ENCODE assay signal across 23 cellular contexts in the genomic region with DNA sequence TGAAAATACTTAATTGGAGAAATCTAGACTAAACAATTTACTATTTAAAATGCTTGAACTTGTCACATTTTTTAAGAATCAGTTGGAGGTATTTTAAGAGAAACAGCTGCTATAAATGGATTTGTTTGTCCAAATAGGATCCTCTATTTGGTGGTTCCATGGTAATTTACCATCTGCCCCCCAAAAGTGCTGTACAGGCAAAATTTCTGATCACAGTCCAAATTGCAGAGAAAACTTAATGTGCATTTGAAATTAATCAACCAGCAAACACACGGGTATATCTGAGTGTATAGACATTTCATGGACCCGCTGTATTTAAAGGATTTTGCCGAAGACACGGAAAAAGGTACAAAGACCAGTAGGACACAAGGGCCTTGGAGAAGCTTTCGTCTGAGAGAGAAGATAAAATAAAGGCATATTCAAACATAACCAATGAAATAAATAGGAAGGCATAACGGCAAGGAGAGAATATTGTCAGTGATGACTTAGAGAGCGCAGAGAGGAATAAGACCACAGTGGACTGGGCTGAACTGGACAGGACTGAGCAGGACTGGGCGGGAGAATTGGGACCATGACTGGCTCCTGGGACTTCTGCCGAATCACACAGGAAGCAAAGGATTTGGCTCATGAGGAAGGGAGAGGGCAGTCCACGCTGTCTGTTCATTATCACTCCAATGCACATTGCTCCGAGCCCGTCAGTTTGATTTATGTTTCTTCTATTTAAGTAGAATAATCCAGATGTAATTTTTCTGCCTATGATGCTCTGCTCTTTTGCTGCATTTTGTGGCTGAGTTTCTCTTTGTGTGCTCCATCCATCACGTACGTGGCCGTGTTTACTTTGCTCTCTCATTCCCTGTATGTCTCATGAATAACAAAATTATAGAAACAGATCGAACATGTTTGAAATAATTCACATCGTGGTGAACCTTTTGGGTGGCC.
"Had no signal": no experiment of that assay in that cellular context is flagged by ENCODE, and none has a peak within 500 bp of the region (broad histone marks: within the 10 kb centered on the region; RNA-seq: fewer than 3 reads in every experiment).

No MANE protein-coding gene starts in this region.

- DNase-seq: activated CD4-positive, alpha-beta T cell treated with anti-CD3 and anti-CD28 coated beads for 4 hours; activated CD4-positive, alpha-beta T cell treated with anti-CD3 and anti-CD28 coated beads, Interleukin-2, amount 50 U/mL, for 4 hours; activated CD8-positive, alpha-beta T cell treated with anti-CD3 and anti-CD28 coated beads, Interleukin-2, amount 10 ng/mL, durations not matched to agents 7 days and 5 days; activated effector memory CD4-positive, alpha-beta T cell treated with Interleukin-2 at 50 U/mL for 16 hours; activated naive CD4-positive, alpha-beta T cell; activated T-cell treated with anti-CD3 and anti-CD28 coated beads, Interleukin-2, amount 50 U/mL, for 24 hours; aorta; caudate nucleus; MG63; MV-4-11; NCI-H1092 treated with DMSO at 0.1 percent for 48 hours; NCI-H1417 treated with DMSO at 0.1 percent for 48 hours; NCI-H1694 treated with DMSO at 0.1 percent for 48 hours; NCI-H2029 treated with DMSO at 0.1 percent for 48 hours; NCI-H345; NCI-H510A; NCI-H526 treated with DMSO at 0.1 percent for 48 hours; Peyer's patch; Right ventricle myocardium superior had no signal

- H3K27ac Mint-ChIP-seq: activated CD8-positive, alpha-beta T cell treated with anti-CD3 and anti-CD28 coated beads, Interleukin-2, amount 10 ng/mL, durations not matched to agents 7 days and 5 days; activated naive CD4-positive, alpha-beta T cell treated with anti-CD3 and anti-CD28 coated beads, Interleukin-2, amount 50 U/mL, for 24 hours; activated T-cell treated with anti-CD3 and anti-CD28 coated beads, Interleukin-2, amount 50 U/mL, for 24 hours; activated T-helper 1 cell treated with anti-CD3 and anti-CD28 coated beads, Interleukin-12 subunit alpha, Interleukin-12 subunit beta, Interleukin-2, Interleukin-4 antibody, amounts not matched to agents 30 ng/mL and 10 ng/mL and 1 ng/mL, durations not matched to agents 14 hours and 24 hours and 36 hours; T-helper 1 cell treated with Interleukin-12 subunit alpha and Interleukin-12 subunit beta and Interleukin-4 antibody, amounts not matched to agents 30 μg/mL and 1 μg/mL, for 36 hours had no signal

- H3K4me3 Mint-ChIP-seq: activated CD8-positive, alpha-beta T cell treated with anti-CD3 and anti-CD28 coated beads, Interleukin-2, amount 10 ng/mL, durations not matched to agents 7 days and 5 days; activated naive CD4-positive, alpha-beta T cell treated with anti-CD3 and anti-CD28 coated beads, Interleukin-2, amount 50 U/mL, for 24 hours; activated T-cell treated with anti-CD3 and anti-CD28 coated beads, Interleukin-2, amount 50 U/mL, for 24 hours; activated T-helper 1 cell treated with anti-CD3 and anti-CD28 coated beads, Interleukin-12 subunit alpha, Interleukin-12 subunit beta, Interleukin-2, Interleukin-4 antibody, amounts not matched to agents 30 ng/mL and 10 ng/mL and 1 ng/mL, durations not matched to agents 14 hours and 24 hours and 36 hours; T-helper 1 cell treated with Interleukin-12 subunit alpha and Interleukin-12 subunit beta and Interleukin-4 antibody, amounts not matched to agents 30 μg/mL and 1 μg/mL, for 36 hours had no signal

- H3K9me3 Mint-ChIP-seq: activated T-cell treated with anti-CD3 and anti-CD28 coated beads, Interleukin-2, amount 50 U/mL, for 24 hours had no signal

- H3K36me3 Mint-ChIP-seq: activated naive CD4-positive, alpha-beta T cell treated with anti-CD3 and anti-CD28 coated beads, Interleukin-2, amount 50 U/mL, for 24 hours had no signal

- ATAC-seq: activated CD4-positive, CD25-positive, alpha-beta regulatory T cell treated with anti-CD3 and anti-CD28 coated beads, Interleukin-2, amount 50 U/mL, for 24 hours; activated CD8-positive, alpha-beta T cell treated with anti-CD3 and anti-CD28 coated beads, Interleukin-2, amount 10 ng/mL, durations not matched to agents 7 days and 5 days had no signal

- H3K4me1 Mint-ChIP-seq: activated naive CD4-positive, alpha-beta T cell treated with anti-CD3 and anti-CD28 coated beads, Interleukin-2, amount 50 U/mL, for 24 hours had no signal
